Comparison of ENCODE assay signal across 10 cellular contexts in the genomic region with DNA sequence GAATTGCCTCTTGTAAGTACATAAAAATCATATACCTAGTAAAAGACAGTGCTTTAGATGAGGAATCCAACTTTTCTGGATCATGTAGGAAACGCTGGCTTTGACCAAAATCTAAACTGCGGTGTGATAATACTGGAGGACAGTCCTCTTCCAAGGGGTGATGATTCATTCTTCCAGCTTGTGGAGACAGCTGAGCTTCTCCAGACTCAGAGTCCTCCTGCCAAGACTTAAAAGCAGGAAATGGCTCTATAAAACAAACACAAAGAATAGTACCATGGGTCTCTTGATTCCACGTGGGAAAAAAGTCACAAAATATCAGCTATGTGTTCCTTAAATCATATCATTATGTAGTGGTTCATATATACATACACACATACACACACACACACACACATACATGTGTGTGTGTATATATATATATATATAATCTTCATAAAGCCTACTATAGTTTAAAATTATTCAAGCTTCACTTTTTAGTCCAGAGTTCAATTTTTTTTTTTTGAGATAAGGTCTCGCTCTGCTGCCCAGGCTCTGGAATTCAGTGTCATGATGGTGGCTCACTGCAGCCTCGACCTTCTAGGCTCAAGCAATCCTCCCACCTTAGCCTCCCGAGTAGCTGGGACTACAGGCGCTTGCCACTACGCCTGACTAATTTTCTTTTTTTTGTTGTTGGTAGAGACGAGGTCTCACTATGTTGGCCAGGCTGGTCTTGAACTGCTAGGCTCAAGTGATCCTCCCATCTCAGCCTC.
DNase-seq lines count a peak whose midpoint lies in the region; ATAC-seq, FAIRE-seq and TF ChIP-seq lines count a peak whose summit lies in the region.
"Had no signal": no experiment of that assay in that cellular context is flagged by ENCODE, and none has a peak within 500 bp of the region (broad histone marks: within the 10 kb centered on the region; RNA-seq: fewer than 3 reads in every experiment).

No MANE protein-coding gene starts in this region.

- H3K9me3 ChIP-seq in K562 (replicated peaks; ENCODE audit: control insufficient read depth, insufficient read depth, low read depth, low read length): no peaks in the 10 kb centered on the region

- H3K9me1 ChIP-seq in K562 (ENCODE audit: control insufficient read depth, insufficient read depth, low read length): no peaks in the 10 kb centered on the region

- no peaks in the 10 kb centered on the region for H3K27me3 ChIP-seq in K562 (ENCODE audit: control insufficient read depth in 2 of 2, insufficient read depth in 2 of 2, low read length in 2 of 2)

- TF ChIP-seq CTCF in K562 (IDR thresholded peaks at IDR 0.05 in 2 of 3, conservative IDR thresholded peaks at IDR 0.05 in 1 of 3; ENCODE audit: insufficient read depth in 2 of 3, low read depth in 1 of 3, low read length in 3 of 3): no peak

- in situ Hi-C loops in K562 (cut with MboI): no loop called here

- no peak for TF ChIP-seq POLR2A in K562 (conservative IDR thresholded peaks at IDR 0.05)

- DNase-seq in HK-2 (ENCODE audit: unreplicated experiment): peak; percentile 0
- peak in 1 of 4 experiments; percentile 9 for DNase-seq in K562 (ENCODE audit: extremely low read depth in 1 of 4, low spot score in 3 of 4)
- peak; percentile 75 for DNase-seq in hepatic stellate cell (ENCODE audit: low spot score)
- DNase-seq in superior temporal gyrus (ENCODE audit: extremely low spot score): peak; percentile 62
- no peak for DNase-seq in pons (ENCODE audit: low spot score)
- no peak for DNase-seq in DMS114 treated with DMSO at 0.1 percent for 48 hours (lab: John Stamatoyannopoulos, UW; ENCODE audit: unreplicated experiment)
- no peak for DNase-seq in NCI-H1417 treated with DMSO at 0.1 percent for 48 hours (lab: John Stamatoyannopoulos, UW)
- DNase-seq: stimulated activated CD8-positive, alpha-beta memory T cell treated with anti-CD3 and anti-CD28 coated beads, Interleukin-4, amount 100 ng/mL, for 48 hours had no signal

- POLR2A ChIA-PET in K562 (lab: Yijun Ruan, JAX): interaction anchor here (0.6 to 1.9 kb wide), 5 partner anchors 9 to 41 kb away, joined by 3 to 7 read pairs (median 4); no protein-coding TSS in a partner anchor

- no peak overlapping the region for H3K27ac ChIP-seq in K562 (ENCODE audit: extremely low read depth, low read depth, low read length)

- H3K4me1 ChIP-seq in K562 (replicated peaks in 1 of 2; ENCODE audit: control insufficient read depth in 2 of 2, insufficient read depth in 2 of 2, low read length in 2 of 2): no peaks in the 10 kb centered on the region

- intact Hi-C loops in K562 (cut with micrococcal nuclease): loop anchor here (5.0 kb wide), 1 partner anchor 78 kb away; a partner anchor contains a TSS

- no peak overlapping the region for H3K9ac ChIP-seq in K562 (ENCODE audit: insufficient read depth in 1 of 2, low read depth in 2 of 2, low read length in 2 of 2)

- 76% methylated on average over 9 of the region's 9 CpGs for WGBS in K562 (ENCODE audit: insufficient coverage, low coverage, missing lambda C conversion rate)

- H2AFZ ChIP-seq in K562 (ENCODE audit: low read depth, low read length): no peak overlapping the region

- no peak for TF ChIP-seq EP300 in K562 (IDR thresholded peaks at IDR 0.05; ENCODE audit: low read length)

- H3K79me2 ChIP-seq in K562 (ENCODE audit: control insufficient read depth, insufficient read depth, low read length): no peaks in the 10 kb centered on the region

- no TSS peak for BruUV-seq in K562 (replicated peaks; lab: Mats Ljungman, UMichigan)

- TF ChIP-seq RAD21 in K562 (CRISPR knock-in tag; conservative IDR thresholded peaks at IDR 0.05 in 1 of 2, IDR thresholded peaks at IDR 0.05 in 1 of 2): no peak

- FAIRE-seq in K562 (lab: Jason Lieb, UNC): no peak

- ATAC-seq in K562: no peak
- no peak for ATAC-seq in GM18867 (IDR thresholded peaks at IDR 0.05; ENCODE audit: unreplicated experiment)
- ATAC-seq: Panc1 had no signal

- no peak overlapping the region for H3K4me2 ChIP-seq in K562 (ENCODE audit: insufficient read depth, low read length)

- H4K20me1 ChIP-seq in K562 (replicated peaks; ENCODE audit: control insufficient read depth, insufficient read depth, low read length): no peaks in the 10 kb centered on the region

- peaks cover 66% of the 10 kb centered on the region for H3K36me3 ChIP-seq in K562 (ENCODE audit: control insufficient read depth, insufficient read depth, low read length)

- no peak overlapping the region for H3K4me3 ChIP-seq in K562

- CTCF ChIA-PET in K562 (lab: Yijun Ruan, JAX; ENCODE audit: low intra/inter-chr PET ratio): no interaction called here

TF ChIP-seq in K562, 482 proteins besides CTCF, POLR2A, EP300 and RAD21:
- TF ChIP-seq TGIF2 (CRISPR knock-in tag; IDR thresholded peaks at IDR 0.05) (no peak), HDAC6 (IDR thresholded peaks at IDR 0.05; ENCODE audit: low read depth, low read length) (no peak), NCOA4 (IDR thresholded peaks at IDR 0.05; ENCODE audit: partially characterized antibody) (no peak), EZH2 (IDR thresholded peaks at IDR 0.05; ENCODE audit: borderline replicate concordance, low read depth, low read length) (no peak)
- TF ChIP-seq, protein P1, sequence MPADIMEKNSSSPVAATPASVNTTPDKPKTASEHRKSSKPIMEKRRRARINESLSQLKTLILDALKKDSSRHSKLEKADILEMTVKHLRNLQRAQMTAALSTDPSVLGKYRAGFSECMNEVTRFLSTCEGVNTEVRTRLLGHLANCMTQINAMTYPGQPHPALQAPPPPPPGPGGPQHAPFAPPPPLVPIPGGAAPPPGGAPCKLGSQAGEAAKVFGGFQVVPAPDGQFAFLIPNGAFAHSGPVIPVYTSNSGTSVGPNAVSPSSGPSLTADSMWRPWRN (IDR thresholded peaks at IDR 0.05; ENCODE audit: low read depth): no peak
- TF ChIP-seq, protein P2, sequence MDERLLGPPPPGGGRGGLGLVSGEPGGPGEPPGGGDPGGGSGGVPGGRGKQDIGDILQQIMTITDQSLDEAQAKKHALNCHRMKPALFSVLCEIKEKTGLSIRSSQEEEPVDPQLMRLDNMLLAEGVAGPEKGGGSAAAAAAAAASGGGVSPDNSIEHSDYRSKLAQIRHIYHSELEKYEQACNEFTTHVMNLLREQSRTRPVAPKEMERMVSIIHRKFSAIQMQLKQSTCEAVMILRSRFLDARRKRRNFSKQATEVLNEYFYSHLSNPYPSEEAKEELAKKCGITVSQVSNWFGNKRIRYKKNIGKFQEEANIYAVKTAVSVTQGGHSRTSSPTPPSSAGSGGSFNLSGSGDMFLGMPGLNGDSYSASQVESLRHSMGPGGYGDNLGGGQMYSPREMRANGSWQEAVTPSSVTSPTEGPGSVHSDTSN (CRISPR knock-in tag; IDR thresholded peaks at IDR 0.05; ENCODE audit: low read depth): no peak
- TF ChIP-seq, protein P2 (tag; conservative IDR thresholded peaks at IDR 0.05; ENCODE audit: low read depth): 0 out of 2 replicates have a peak, but pooled peaks have one; percentile 26
- TF ChIP-seq, protein P3, sequence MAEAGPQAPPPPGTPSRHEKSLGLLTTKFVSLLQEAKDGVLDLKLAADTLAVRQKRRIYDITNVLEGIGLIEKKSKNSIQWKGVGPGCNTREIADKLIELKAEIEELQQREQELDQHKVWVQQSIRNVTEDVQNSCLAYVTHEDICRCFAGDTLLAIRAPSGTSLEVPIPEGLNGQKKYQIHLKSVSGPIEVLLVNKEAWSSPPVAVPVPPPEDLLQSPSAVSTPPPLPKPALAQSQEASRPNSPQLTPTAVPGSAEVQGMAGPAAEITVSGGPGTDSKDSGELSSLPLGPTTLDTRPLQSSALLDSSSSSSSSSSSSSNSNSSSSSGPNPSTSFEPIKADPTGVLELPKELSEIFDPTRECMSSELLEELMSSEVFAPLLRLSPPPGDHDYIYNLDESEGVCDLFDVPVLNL (CRISPR knock-in tag; IDR thresholded peaks at IDR 0.05; ENCODE audit: low read depth): no peak

Comparison
In these comparisons a context has a peak if more than half of its experiments do, and no peak if none do; other contexts are left out.
1. DNase-seq: peak in HK-2 (single experiment), hepatic stellate cell (single experiment) and superior temporal gyrus (single experiment); none in pons (single experiment), DMS114 treated with DMSO at 0.1 percent for 48 hours (single experiment) and NCI-H1417 treated with DMSO at 0.1 percent for 48 hours (single experiment).